In genomic region chr18:31702449-31702848, GRCh38 we compare ENCODE assay signal across 17 cellular contexts. TPM values are rescaled to one million over a fixed set of nuclear protein-coding genes. Genes with fewer than 3 reads are reported as not detected.
DNase-seq lines count a peak whose midpoint lies in the region; ATAC-seq, FAIRE-seq and TF ChIP-seq lines count a peak whose summit lies in the region.
"Had no signal": no experiment of that assay in that cellular context is flagged by ENCODE, and none has a peak within 500 bp of the region (broad histone marks: within the 10 kb centered on the region; RNA-seq: fewer than 3 reads in every experiment).

No MANE protein-coding gene starts in this region.

- H3K27ac ChIP-seq in HepG2 (ENCODE audit: extremely low read length, insufficient read depth, low read length) (no peak overlapping the region), right lobe of liver (no peak overlapping the region), neural progenitor cell (no peak overlapping the region), MM.1S (ENCODE audit: low read length) (no peak overlapping the region)
- H3K27ac ChIP-seq: BLaER1 had no signal

- H3K4me1 ChIP-seq in HepG2 (ENCODE audit: insufficient read depth, low read length), result no peaks in the 10 kb centered on the region; the same call in 1 of the 2 replicates
- no peaks in the 10 kb centered on the region for H3K4me1 ChIP-seq in right lobe of liver
- H3K4me1 ChIP-seq in neural progenitor cell, result no peaks in the 10 kb centered on the region
- H3K4me1 ChIP-seq in MM.1S (ENCODE audit: low read length), result no peaks in the 10 kb centered on the region
- H3K4me1 ChIP-seq: BLaER1, Caco-2 had no signal

- H3K9me3 ChIP-seq in HepG2 (ENCODE audit: low read length) (peaks cover 6% of the 10 kb centered on the region; the same call in 1 of the 2 replicates), right lobe of liver (no peaks in the 10 kb centered on the region), neural progenitor cell (ENCODE audit: low read depth) (peaks cover 5% of the 10 kb centered on the region), MM.1S (replicated peaks; ENCODE audit: insufficient read depth, low read length) (no peaks in the 10 kb centered on the region)
- H3K9me3 ChIP-seq: BLaER1, Caco-2 had no signal

- H4K20me1 ChIP-seq in HepG2 (ENCODE audit: insufficient read depth, low read length) (no peaks in the 10 kb centered on the region), neural progenitor cell (ENCODE audit: low read depth) (no peaks in the 10 kb centered on the region), MM.1S (ENCODE audit: insufficient read depth, low read length) (no peaks in the 10 kb centered on the region)
- H4K20me1 ChIP-seq: BLaER1 had no signal

- H3K27me3 Mint-ChIP-seq in WTC11 (ENCODE audit: low read depth) (no peaks in the 10 kb centered on the region; the same call in 1 of the 2 replicates), neural progenitor cell (ENCODE audit: insufficient read depth, low read depth) (peaks cover 4% of the 10 kb centered on the region)

- in situ Hi-C loops in HepG2 (cut with HindIII; ENCODE audit: extremely low pct_ligation_motif_present, low pct_unique_long_range_greater_than_20kb), result no loop called here

- H3K9me3 Mint-ChIP-seq in WTC11 (peaks cover 11% of the 10 kb centered on the region), neural progenitor cell (peaks cover 2% of the 10 kb centered on the region)
- H3K9me3 Mint-ChIP-seq: CD8-positive, alpha-beta memory T cell had no signal

- H3K36me3 ChIP-seq in HepG2 (replicated peaks in 1 of 2; ENCODE audit: control insufficient read depth in 1 of 2, insufficient read depth in 2 of 2, low read length in 2 of 2) (no peaks in the 10 kb centered on the region), right lobe of liver (no peaks in the 10 kb centered on the region), neural progenitor cell (no peaks in the 10 kb centered on the region), MM.1S (replicated peaks; ENCODE audit: insufficient read depth, low read length) (no peaks in the 10 kb centered on the region)
- H3K36me3 ChIP-seq: BLaER1 had no signal

- 67% methylated on average over 3 of the region's 3 CpGs for WGBS in HepG2 (ENCODE audit: low lambda C conversion rate)
- WGBS in right lobe of liver (ENCODE audit: insufficient coverage, low coverage, low lambda C conversion rate, missing lambda C conversion rate), result 100% methylated on average over 1 of the region's 3 CpGs

- peaks cover 11% of the 10 kb centered on the region for H3K36me3 Mint-ChIP-seq in WTC11
- no peaks in the 10 kb centered on the region for H3K36me3 Mint-ChIP-seq in neural progenitor cell
- H3K36me3 Mint-ChIP-seq: CD8-positive, alpha-beta memory T cell had no signal

- H3K9ac ChIP-seq in HepG2 (ENCODE audit: insufficient read depth, low read depth, low read length) (no peak overlapping the region), neural progenitor cell (no peak overlapping the region), MM.1S (ENCODE audit: low read length) (no peak overlapping the region)
- H3K9ac ChIP-seq: BLaER1 had no signal

- TF ChIP-seq POLR2A in HepG2 (IDR thresholded peaks at IDR 0.05; ENCODE audit: insufficient read depth in 1 of 2, low read depth in 2 of 2, low read length in 2 of 2) (no peak), right lobe of liver (IDR thresholded peaks at IDR 0.05) (no peak)

- peak overlapping the region; percentile 66 for H3K27ac Mint-ChIP-seq in WTC11
- no peak overlapping the region for H3K27ac Mint-ChIP-seq in neural progenitor cell
- H3K27ac Mint-ChIP-seq: CD8-positive, alpha-beta memory T cell had no signal

- CTCF ChIA-PET in HepG2 (lab: Yijun Ruan, JAX; ENCODE audit: low intra/inter-chr PET ratio, low total read pairs) (no interaction called here), WTC11 (lab: Charles Lee) (interaction anchor here (1.0 kb wide), 1 partner anchor 9 kb away, joined by 5 read pairs; no protein-coding TSS in a partner anchor)

- TF ChIP-seq EP300 in HepG2 (IDR thresholded peaks at IDR 0.05; ENCODE audit: low read depth in 2 of 2, low read length in 2 of 2) (no peak), HepG2 (CRISPR knock-in tag; IDR thresholded peaks at IDR 0.05; ENCODE audit: borderline replicate concordance) (no peak)

- POLR2A ChIA-PET in HepG2 (lab: Yijun Ruan, JAX) (no interaction called here), WTC11 (lab: Charles Lee) (no interaction called here)

- FAIRE-seq in HepG2 (lab: Jason Lieb, UNC), result no peak
- FAIRE-seq: GM12892, GM19239 had no signal

- H2AFZ ChIP-seq in HepG2 (ENCODE audit: low read length) (no peak overlapping the region), neural progenitor cell (replicated peaks) (peak overlapping the region; percentile 55), MM.1S (ENCODE audit: low read length) (no peak overlapping the region)

- no TSS peak for BruUV-seq in HepG2 (replicated peaks; lab: Mats Ljungman, UMichigan)

- no peak for TF ChIP-seq RAD21 in HepG2 (CRISPR knock-in tag; IDR thresholded peaks at IDR 0.05)

- no peak overlapping the region for H3K4me2 ChIP-seq in HepG2 (ENCODE audit: low read depth, low read length)
- H3K4me2 ChIP-seq in neural progenitor cell, result no peak overlapping the region
- no peak overlapping the region for H3K4me2 ChIP-seq in MM.1S (ENCODE audit: low read depth, low read length)
- H3K4me2 ChIP-seq: BLaER1 had no signal

- no peak for ATAC-seq in HepG2
- ATAC-seq in right lobe of liver, result no peak
- no peak for ATAC-seq in WTC11
- ATAC-seq: HCT116 had no signal

- H3K27me3 ChIP-seq in HepG2 (ENCODE audit: control insufficient read depth in 1 of 2, insufficient read depth in 2 of 2, low read length in 2 of 2), result no peaks in the 10 kb centered on the region
- no peaks in the 10 kb centered on the region for H3K27me3 ChIP-seq in right lobe of liver
- H3K27me3 ChIP-seq in neural progenitor cell, result no peaks in the 10 kb centered on the region
- no peaks in the 10 kb centered on the region for H3K27me3 ChIP-seq in MM.1S (replicated peaks; ENCODE audit: insufficient read depth, low read length)
- H3K27me3 ChIP-seq: BLaER1 had no signal

- H3K79me2 ChIP-seq in HepG2 (ENCODE audit: insufficient read depth, low read length), result no peaks in the 10 kb centered on the region
- no peaks in the 10 kb centered on the region for H3K79me2 ChIP-seq in neural progenitor cell (ENCODE audit: low read depth)
- H3K79me2 ChIP-seq in MM.1S (ENCODE audit: low read length), result no peaks in the 10 kb centered on the region

- no peak for TF ChIP-seq CTCF in HepG2 (CRISPR knock-in tag; IDR thresholded peaks at IDR 0.05)
- no peak for TF ChIP-seq CTCF in right lobe of liver (IDR thresholded peaks at IDR 0.05)
- TF ChIP-seq CTCF in WTC11 (IDR thresholded peaks at IDR 0.05), result no peak
- no peak for TF ChIP-seq CTCF in neural progenitor cell (IDR thresholded peaks at IDR 0.05)
- TF ChIP-seq CTCF in MM.1S (IDR thresholded peaks at IDR 0.05; ENCODE audit: low read length), result no peak

- H3K4me3 ChIP-seq in HepG2 (replicated peaks in 1 of 3; ENCODE audit: insufficient read depth in 1 of 3, low read depth in 2 of 3, low read length in 3 of 3) (no peak overlapping the region), right lobe of liver (no peak overlapping the region), neural progenitor cell (no peak overlapping the region), MM.1S (ENCODE audit: low read length) (no peak overlapping the region)
- H3K4me3 ChIP-seq: BLaER1 had no signal

- no peaks in the 10 kb centered on the region for H3K9me2 ChIP-seq in MM.1S (replicated peaks; ENCODE audit: insufficient read depth, low read length)

- H3F3A ChIP-seq in neural progenitor cell (ENCODE audit: low read depth) (no peaks in the 10 kb centered on the region), MM.1S (ENCODE audit: insufficient read depth, low read length) (no peaks in the 10 kb centered on the region)

- H3K4me1 Mint-ChIP-seq in WTC11 (peaks cover 28% of the 10 kb centered on the region), neural progenitor cell (no peaks in the 10 kb centered on the region)

- intact Hi-C loops in HepG2 (cut with micrococcal nuclease; ENCODE audit: unreplicated experiment) (no loop called here), right lobe of liver (cut with DNase I) (no loop called here)

- H3K4me3 Mint-ChIP-seq in WTC11, result no peak overlapping the region
- no peak overlapping the region for H3K4me3 Mint-ChIP-seq in neural progenitor cell
- H3K4me3 Mint-ChIP-seq: CD8-positive, alpha-beta memory T cell had no signal

- no peak for DNase-seq in HepG2 (ENCODE audit: low spot score)
- DNase-seq in right lobe of liver, result no peak
- DNase-seq in WTC11 (ENCODE audit: low spot score), result no peak
- no peak for DNase-seq in neural progenitor cell (ENCODE audit: low spot score)
- DNase-seq in NCI-H1092 treated with DMSO at 0.1 percent for 48 hours (lab: John Stamatoyannopoulos, UW), result no peak
- DNase-seq in NOMO-1 treated with DMSO at 0.1 percent for 48 hours (lab: John Stamatoyannopoulos, UW; ENCODE audit: unreplicated experiment), result no peak
- no peak for DNase-seq in MM.1S
- DNase-seq: 8988T; Caco-2; CD8-positive, alpha-beta memory T cell; DND-41; GDM1 had no signal

RNA-seq across cellular contexts. Expression of gene B4GALT6, which starts 18.1 kb away (rescaled TPM):
- total RNA-seq in HepG2 (2016; rRNA removed; fragmentation: Illumina TruSeq; extraction: Trizol) (3.3 and 3.8 TPM in 2 replicates), right lobe of liver (1 to 10 TPM; 1.7 to 4.8 (median 2.0) TPM), WTC11 (2021) (50.6 to 56.6 TPM (median 50.8 TPM) in 3 replicates), neural progenitor cell (ENCODE audit: low replicate concordance) (11.2 and 16.3 TPM in 2 replicates)
- 10.3 and 13.5 TPM in 2 replicates for total RNA-seq in HepG2 (2016; cell fraction: cytosol; rRNA removed; fragmentation: Illumina TruSeq; extraction: Trizol; ENCODE audit: low read depth)
- total RNA-seq in HepG2 (2016; cell fraction: insoluble cytoplasmic fraction; rRNA removed; fragmentation: Illumina TruSeq; extraction: Trizol), result 3.9 and 4.3 TPM in 2 replicates
- 6.0 and 6.3 TPM in 2 replicates for total RNA-seq in HepG2 (2016; cell fraction: membrane; rRNA removed; fragmentation: Illumina TruSeq; extraction: Trizol)
- total RNA-seq in HepG2 (2016; cell fraction: nucleus; rRNA removed; fragmentation: Illumina TruSeq; extraction: Trizol), result 5.8 and 6.8 TPM in 2 replicates
- polyA plus RNA-seq in HepG2 (2011; rRNA removed), result 1.7 and 1.9 TPM in 2 replicates
- 0.46 and 1.1 TPM in 2 replicates for polyA plus RNA-seq in HepG2 (2011; cell fraction: cytosol; rRNA removed)
- 0.99 and 1.1 TPM in 2 replicates for polyA plus RNA-seq in HepG2 (2011; cell fraction: nucleus; rRNA removed)
- polyA plus RNA-seq in HepG2 (2012), result 2.0 and 3.5 TPM in 2 replicates
- polyA plus RNA-seq in HepG2 (2016; cell fraction: cytosol; fragmentation: Illumina TruSeq; extraction: Trizol; ENCODE audit: low read depth), result 0.20 and 0.28 TPM in 2 replicates
- polyA plus RNA-seq in HepG2 (2016; cell fraction: insoluble cytoplasmic fraction; fragmentation: Illumina TruSeq; extraction: Trizol; ENCODE audit: low read depth), result 6.0 and 6.7 TPM in 2 replicates
- polyA plus RNA-seq in HepG2 (2016; cell fraction: membrane; fragmentation: Illumina TruSeq; extraction: Trizol; ENCODE audit: low read depth), result 2.4 and 2.6 TPM in 2 replicates
- 7.6 and 8.3 TPM in 2 replicates for polyA plus RNA-seq in HepG2 (2016; cell fraction: nucleus; fragmentation: Illumina TruSeq; extraction: Trizol; ENCODE audit: insufficient read depth, low read depth)
- polyA minus RNA-seq in HepG2 (2011; rRNA and poly(A)+ RNA removed; ENCODE audit: low replicate concordance), result 0.70 and 1.8 TPM in 2 replicates
- 1.6 and 3.3 TPM in 2 replicates for polyA minus RNA-seq in HepG2 (2011; cell fraction: cytosol; rRNA and poly(A)+ RNA removed)
- 2.8 and 4.8 TPM in 2 replicates for polyA minus RNA-seq in HepG2 (2011; cell fraction: nucleus; rRNA and poly(A)+ RNA removed)

RNA-seq across cellular contexts. Expression of gene SLC25A52, which starts 58.2 kb away (rescaled TPM):
- total RNA-seq in HepG2 (2016; rRNA removed; fragmentation: Illumina TruSeq; extraction: Trizol) (0.46 and 1.1 TPM in 2 replicates), right lobe of liver (not detected), WTC11 (2021) (not detected in 3 replicates), neural progenitor cell (ENCODE audit: low replicate concordance) (not detected in 2 replicates)
- 0.30 and 0.62 TPM in 2 replicates for total RNA-seq in HepG2 (2016; cell fraction: cytosol; rRNA removed; fragmentation: Illumina TruSeq; extraction: Trizol; ENCODE audit: low read depth)
- total RNA-seq in HepG2 (2016; cell fraction: insoluble cytoplasmic fraction; rRNA removed; fragmentation: Illumina TruSeq; extraction: Trizol), result 0.46 and 0.58 TPM in 2 replicates
- total RNA-seq in HepG2 (2016; cell fraction: membrane; rRNA removed; fragmentation: Illumina TruSeq; extraction: Trizol), result 0.40 and 0.45 TPM in 2 replicates
- 0.43 TPM in 1 of 2 replicates, not detected in the other for total RNA-seq in HepG2 (2016; cell fraction: nucleus; rRNA removed; fragmentation: Illumina TruSeq; extraction: Trizol)
- polyA plus RNA-seq in HepG2 (2011; rRNA removed), result not detected in 2 replicates
- polyA plus RNA-seq in HepG2 (2011; cell fraction: cytosol; rRNA removed), result 0.04 TPM in 1 of 2 replicates, not detected in the other
- not detected in 2 replicates for polyA plus RNA-seq in HepG2 (2011; cell fraction: nucleus; rRNA removed)
- not detected in 2 replicates for polyA plus RNA-seq in HepG2 (2012)
- polyA plus RNA-seq in HepG2 (2016; cell fraction: cytosol; fragmentation: Illumina TruSeq; extraction: Trizol; ENCODE audit: low read depth), result 0.09 TPM in 1 of 2 replicates, not detected in the other
- polyA plus RNA-seq in HepG2 (2016; cell fraction: insoluble cytoplasmic fraction; fragmentation: Illumina TruSeq; extraction: Trizol; ENCODE audit: low read depth), result 0.20 TPM in 1 of 2 replicates, not detected in the other
- polyA plus RNA-seq in HepG2 (2016; cell fraction: membrane; fragmentation: Illumina TruSeq; extraction: Trizol; ENCODE audit: low read depth), result 0.14 TPM in 1 of 2 replicates, not detected in the other
- 0.38 and 0.77 TPM in 2 replicates for polyA plus RNA-seq in HepG2 (2016; cell fraction: nucleus; fragmentation: Illumina TruSeq; extraction: Trizol; ENCODE audit: insufficient read depth, low read depth)
- polyA minus RNA-seq in HepG2 (2011; rRNA and poly(A)+ RNA removed; ENCODE audit: low replicate concordance), result not detected in 2 replicates
- polyA minus RNA-seq in HepG2 (2011; cell fraction: cytosol; rRNA and poly(A)+ RNA removed), result not detected in 2 replicates
- polyA minus RNA-seq in HepG2 (2011; cell fraction: nucleus; rRNA and poly(A)+ RNA removed), result not detected in 2 replicates
- total RNA-seq: Caco-2, HT-29 had no signal
- polyA plus RNA-seq: CD8-positive, alpha-beta memory T cell had no signal
